ENCODE assay signal across 23 cellular contexts in the genomic region with DNA sequence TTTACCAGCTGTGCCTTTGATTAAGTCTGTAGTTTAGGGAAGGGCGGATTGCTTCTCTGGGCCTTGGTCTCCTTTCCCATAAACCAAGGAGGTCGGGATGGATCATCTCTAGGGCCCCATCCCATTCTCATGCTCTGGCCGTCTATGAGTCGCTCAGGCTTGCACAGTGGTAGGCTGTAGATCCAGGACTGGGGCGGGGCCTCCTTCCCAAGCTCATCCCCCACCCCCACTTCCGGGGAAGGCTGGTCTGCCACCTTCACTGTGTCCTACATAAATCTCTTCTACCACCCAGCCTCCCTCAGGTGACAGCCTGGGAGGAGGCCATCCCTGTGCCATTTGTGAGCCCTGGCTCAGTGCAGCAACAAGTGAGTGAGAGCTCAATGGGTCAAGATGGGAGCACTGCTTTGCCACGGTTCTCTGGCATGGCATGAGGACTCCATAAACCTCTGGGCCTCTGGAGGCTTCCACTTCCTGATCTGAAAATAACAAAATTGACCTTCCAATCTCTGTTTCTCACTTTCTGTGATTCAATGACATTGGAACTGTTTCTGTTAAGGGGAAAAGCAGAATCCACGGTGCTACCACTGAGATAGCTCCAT.
DNase-seq lines count a peak whose midpoint lies in the region; ATAC-seq and TF ChIP-seq lines count a peak whose summit lies in the region.
"Had no signal": no experiment of that assay in that cellular context is flagged by ENCODE, and none has a peak within 500 bp of the region (broad histone marks: within the 10 kb centered on the region; RNA-seq: fewer than 3 reads in every experiment).

No MANE protein-coding gene starts in this region.

- TF ChIP-seq CTCF in GM23338 (conservative IDR thresholded peaks at IDR 0.05; ENCODE audit: low read depth in 2 of 2) = no peak
- TF ChIP-seq CTCF in coronary artery (IDR thresholded peaks at IDR 0.05) = no peak
- TF ChIP-seq CTCF in mammary epithelial cell (conservative IDR thresholded peaks at IDR 0.05 in 1 of 2, IDR thresholded peaks at IDR 0.05 in 1 of 2; ENCODE audit: extremely low read depth in 1 of 2, insufficient read depth in 1 of 2, low read depth in 1 of 2, low read length in 2 of 2) = no peak

- H2BK12ac ChIP-seq in neuronal stem cell (ENCODE audit: low read length) = no peak overlapping the region

- H4K20me1 ChIP-seq in GM23338 (replicated peaks; ENCODE audit: insufficient read depth) = no peaks in the 10 kb centered on the region
- H4K20me1 ChIP-seq in mammary epithelial cell (ENCODE audit: insufficient read depth, low read length) = no peaks in the 10 kb centered on the region
- H4K20me1 ChIP-seq: BLaER1 had no signal

- H2AFZ ChIP-seq in GM23338 = peak overlapping the region; percentile 78; the same call in 1 of the 2 replicates
- H2AFZ ChIP-seq in neuronal stem cell (ENCODE audit: low read length) = no peak overlapping the region
- no peak overlapping the region for H2AFZ ChIP-seq in mammary epithelial cell (ENCODE audit: low read depth, low read length)
- H2AFZ ChIP-seq: PC-9 had no signal

- peaks cover 12% of the 10 kb centered on the region; the same call in 1 of the 2 replicates for H3K4me1 ChIP-seq in GM23338 (ENCODE audit: insufficient read depth)
- H3K4me1 ChIP-seq in neuronal stem cell (ENCODE audit: control insufficient read depth in 2 of 2, insufficient read depth in 1 of 2, low read depth in 1 of 2, low read length in 2 of 2) = peaks cover 0 to 2% of the 10 kb centered on the region in 2 donors
- H3K4me1 ChIP-seq in mammary epithelial cell (ENCODE audit: insufficient read depth, low read length) = peaks cover 5% of the 10 kb centered on the region
- H3K4me1 ChIP-seq: BLaER1 had no signal

- H3K9me3 Mint-ChIP-seq in GM23338 = no peaks in the 10 kb centered on the region; the same call in 2 of the 3 replicates
- H3K9me3 Mint-ChIP-seq: CD4-positive, CD25-positive, alpha-beta regulatory T cell; T-cell had no signal

- H4K91ac ChIP-seq in neuronal stem cell (ENCODE audit: low read depth, low read length, poor library complexity) = no peak overlapping the region

- H3K9ac ChIP-seq in neuronal stem cell (ENCODE audit: low read depth, low read length, poor library complexity) (no peak overlapping the region), mammary epithelial cell (ENCODE audit: insufficient read depth, low read length) (no peak overlapping the region)
- H3K9ac ChIP-seq: BLaER1 had no signal

- no peaks in the 10 kb centered on the region for H3K36me3 ChIP-seq in GM23338 (ENCODE audit: insufficient read depth)
- H3K36me3 ChIP-seq in neuronal stem cell (replicated peaks in 1 of 2; ENCODE audit: control insufficient read depth in 2 of 2, insufficient read depth in 2 of 2, low read length in 2 of 2) = no peaks in the 10 kb centered on the region
- no peaks in the 10 kb centered on the region for H3K36me3 ChIP-seq in mammary epithelial cell (ENCODE audit: insufficient read depth, low read length)
- H3K36me3 ChIP-seq: BLaER1 had no signal

- H3K9me3 ChIP-seq in neuronal stem cell (replicated peaks in 1 of 2; ENCODE audit: control insufficient read depth in 2 of 2, insufficient read depth in 1 of 2, low read depth in 1 of 2, low read length in 2 of 2) (no peaks in the 10 kb centered on the region), mammary epithelial cell (replicated peaks; ENCODE audit: insufficient read depth, low read length) (no peaks in the 10 kb centered on the region)
- H3K9me3 ChIP-seq: BLaER1 had no signal

- H3K18ac ChIP-seq in neuronal stem cell (ENCODE audit: low read length) = peak overlapping the region; percentile 15

- no peaks in the 10 kb centered on the region for H3K36me3 Mint-ChIP-seq in GM23338 (ENCODE audit: low read depth)
- H3K36me3 Mint-ChIP-seq: CD4-positive, CD25-positive, alpha-beta regulatory T cell; T-cell had no signal

- peaks cover 13% of the 10 kb centered on the region; the same call in 2 of the 3 replicates for H3K4me1 Mint-ChIP-seq in GM23338

- peak; percentile 15; the same call in 1 of the 3 replicates for ATAC-seq in GM23338
- ATAC-seq in GM21390 (IDR thresholded peaks at IDR 0.05; ENCODE audit: unreplicated experiment) = no peak
- ATAC-seq in GM19397 (IDR thresholded peaks at IDR 0.05; ENCODE audit: unreplicated experiment) = no peak
- ATAC-seq: T-cell had no signal

- DNase-seq in GM23338 (ENCODE audit: low spot score) = no peak
- peak; percentile 32 for DNase-seq in HT1080 (ENCODE audit: low read depth)
- DNase-seq in coronary artery (ENCODE audit: low spot score) = peak; percentile 36
- no peak for DNase-seq in neuronal stem cell (ENCODE audit: low spot score)
- no peak for DNase-seq in mammary epithelial cell
- no peak for DNase-seq in hepatic stellate cell (ENCODE audit: low spot score)
- DNase-seq: CD4-positive, CD25-positive, alpha-beta regulatory T cell; H7; Kasumi-1; NCI-H1092 treated with DMSO at 0.1 percent for 48 hours; NCI-H1436; NCI-H187; NCI-H2081 treated with DMSO at 0.1 percent for 48 hours; NCI-H2171; NCI-H524 treated with DMSO at 0.1 percent for 48 hours; NCI-H82; PC-9; Right ventricle myocardium superior; RPMI8226; T-cell had no signal

- H3K27me3 Mint-ChIP-seq in GM23338 (ENCODE audit: insufficient read depth, low read depth, poor library complexity) = peaks cover 27% of the 10 kb centered on the region
- H3K27me3 Mint-ChIP-seq: CD4-positive, CD25-positive, alpha-beta regulatory T cell had no signal

- CTCF ChIA-PET in mammary epithelial cell (lab: Charles Lee; ENCODE audit: low non-redundant PET) = no interaction called here

- no peak overlapping the region for H3K4me2 ChIP-seq in GM23338
- H3K4me2 ChIP-seq in neuronal stem cell (ENCODE audit: insufficient read depth, low read length, poor library complexity, severe bottlenecking) = no peak overlapping the region
- no peak overlapping the region for H3K4me2 ChIP-seq in mammary epithelial cell (ENCODE audit: insufficient read depth, low read depth, low read length)
- H3K4me2 ChIP-seq: BLaER1, PC-9 had no signal

- no peak overlapping the region for H3K4me3 ChIP-seq in GM23338
- H3K4me3 ChIP-seq in coronary artery = no peak overlapping the region
- H3K4me3 ChIP-seq in neuronal stem cell (ENCODE audit: low read length in 2 of 2) = no peak overlapping the region
- no peak overlapping the region for H3K4me3 ChIP-seq in mammary epithelial cell (replicated peaks in 1 of 3; ENCODE audit: insufficient read depth in 1 of 3, low read depth in 2 of 3, low read length in 3 of 3)
- H3K4me3 ChIP-seq: BLaER1, PC-9 had no signal

- no peak overlapping the region for H3K23ac ChIP-seq in neuronal stem cell (ENCODE audit: low read depth, low read length, poor library complexity)

- no peak overlapping the region for H4K8ac ChIP-seq in neuronal stem cell (ENCODE audit: low read depth, low read length)

- peaks cover 21% of the 10 kb centered on the region for H3K27me3 ChIP-seq in GM23338 (ENCODE audit: insufficient read depth)
- H3K27me3 ChIP-seq in neuronal stem cell (ENCODE audit: control insufficient read depth in 3 of 3, insufficient read depth in 3 of 3, low read depth in 1 of 3, low read length in 3 of 3) = peaks cover 0 to 37% (median 5%) of the 10 kb centered on the region in 3 experiments
- H3K27me3 ChIP-seq in mammary epithelial cell (ENCODE audit: insufficient read depth, low read length) = no peaks in the 10 kb centered on the region

- no CpG with 5 or more reads among the region's 8 CpGs for WGBS in neuronal stem cell (ENCODE audit: extremely low coverage in 2 of 2, insufficient read length in 2 of 2, insufficient replicate concordance in 1 of 2), 2 donors
- WGBS in mammary epithelial cell (ENCODE audit: low coverage, missing lambda C conversion rate) = 95% methylated on average over 7 of the region's 8 CpGs

- H2BK120ac ChIP-seq in neuronal stem cell (ENCODE audit: low read depth, low read length) = no peak overlapping the region

- H2BK15ac ChIP-seq in neuronal stem cell (ENCODE audit: low read length) = no peak overlapping the region

- no peak overlapping the region for H3K4ac ChIP-seq in neuronal stem cell (ENCODE audit: low read length)

- no peaks in the 10 kb centered on the region for H3K9me2 ChIP-seq in GM23338 (ENCODE audit: insufficient read depth)

- H2BK5ac ChIP-seq in neuronal stem cell (ENCODE audit: low read length) = no peak overlapping the region

- H2AK5ac ChIP-seq in neuronal stem cell (ENCODE audit: low read depth, low read length) = no peak overlapping the region

- H3K27ac Mint-ChIP-seq in GM23338 = no peak overlapping the region
- H3K27ac Mint-ChIP-seq: CD4-positive, CD25-positive, alpha-beta regulatory T cell; T-cell had no signal

- H3K79me2 ChIP-seq in GM23338 (replicated peaks; ENCODE audit: insufficient read depth) (no peaks in the 10 kb centered on the region), mammary epithelial cell (ENCODE audit: insufficient read depth, low read length) (no peaks in the 10 kb centered on the region)

- no TSS peak for BruUV-seq in mammary epithelial cell (replicated peaks; lab: Mats Ljungman, UMichigan)

- H3K4me3 Mint-ChIP-seq in GM23338 = no peak overlapping the region
- H3K4me3 Mint-ChIP-seq: CD4-positive, CD25-positive, alpha-beta regulatory T cell had no signal

- intact Hi-C loops in mammary epithelial cell (cut with micrococcal nuclease) = no loop called here

- no peak overlapping the region for H3K14ac ChIP-seq in neuronal stem cell (ENCODE audit: low read length)

- dilution Hi-C loops in mammary epithelial cell (cut with HindIII; ENCODE audit: low sequenced_read_pairs) = no loop called here

- H3K27ac ChIP-seq in GM23338 (ENCODE audit: low read depth) (no peak overlapping the region), coronary artery (no peak overlapping the region), neuronal stem cell (replicated peaks; ENCODE audit: low read length) (no peak overlapping the region), mammary epithelial cell (ENCODE audit: insufficient read depth, low read depth, low read length) (no peak overlapping the region)
- H3K27ac ChIP-seq: BLaER1, PC-9 had no signal

- no peaks in the 10 kb centered on the region for H3K79me1 ChIP-seq in neuronal stem cell (ENCODE audit: low read depth, low read length)

- in situ Hi-C loops in mammary epithelial cell (cut with MboI; ENCODE audit: low sequenced_read_pairs in 2 of 2) = loop anchor here (10.0 to 25.0 kb wide), 2 partner anchors 308 to 375 kb away; no protein-coding TSS in a partner anchor

- H3F3A ChIP-seq in GM23338 (replicated peaks; ENCODE audit: low read depth) = 0 out of 2 replicates have a peak, but pooled peaks cover 4% of the 10 kb centered on the region

TF ChIP-seq in GM23338, 12 proteins besides CTCF, POLR2A, EP300 and RAD21 (continues in another document):
- TF ChIP-seq NANOG (IDR thresholded peaks at IDR 0.05; ENCODE audit: borderline replicate concordance) = no peak
- no peak for TF ChIP-seq ZNF114 (CRISPR knock-in tag; IDR thresholded peaks at IDR 0.05)

Comparison
In these comparisons a context has a peak if more than half of its experiments do, and no peak if none do; other contexts are left out.
1. DNase-seq: peak in HT1080 (single experiment) and coronary artery (single experiment); none in GM23338 (single experiment), neuronal stem cell (single experiment), mammary epithelial cell (single experiment) and hepatic stellate cell (single experiment).